Comparison of ENCODE assay signal across 8 cellular contexts in the genomic region with DNA sequence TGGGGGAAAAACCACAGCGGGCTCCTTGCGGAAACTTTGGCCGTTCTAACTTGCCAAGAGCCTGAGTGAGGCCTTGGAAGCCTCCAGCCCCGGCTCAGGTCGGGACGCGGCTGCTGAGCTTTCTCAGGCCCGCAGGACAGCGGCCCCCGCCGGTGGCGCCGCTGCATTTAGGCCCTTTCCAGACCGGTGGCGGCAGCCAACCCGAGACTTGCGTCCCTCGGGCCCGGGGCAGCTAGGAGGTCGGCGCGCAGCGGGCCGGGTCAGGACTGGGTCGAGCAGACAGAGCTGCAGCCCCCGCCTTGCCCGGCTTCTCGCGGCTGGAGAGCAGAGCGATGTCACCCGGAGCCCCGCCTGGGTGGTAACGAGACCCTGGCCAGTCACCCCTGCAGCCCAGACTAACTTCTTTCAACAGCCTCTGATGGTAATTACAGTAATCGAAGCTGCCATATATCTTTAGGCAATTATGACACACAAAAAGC. TPM values are rescaled to one million over a fixed set of nuclear protein-coding genes. Genes with fewer than 3 reads are reported as not detected.
DNase-seq lines count a peak whose midpoint lies in the region; ATAC-seq and TF ChIP-seq lines count a peak whose summit lies in the region.

No MANE protein-coding gene starts in this region.

- DNase-seq in AG04450 (ENCODE audit: low read depth, low spot score): no peak
- DNase-seq in HFFc6: no peak
- DNase-seq in dermis blood vessel endothelial cell: peak; percentile 52
- peak in 2 of 3 donors; percentile 32 to 51 for DNase-seq in mucosa of descending colon
- no peak for DNase-seq in SJCRH30
- no peak for DNase-seq in Karpas-422

- H3K9ac ChIP-seq in Karpas-422 (ENCODE audit: low read length): no peak overlapping the region

- H3K79me2 ChIP-seq in Karpas-422 (ENCODE audit: low read length): no peaks in the 10 kb centered on the region

- ATAC-seq in mucosa of descending colon (peak; percentile 69), HG02870 (IDR thresholded peaks at IDR 0.05; ENCODE audit: unreplicated experiment) (no peak), HG03139 (IDR thresholded peaks at IDR 0.05; ENCODE audit: unreplicated experiment) (no peak)

- H2AFZ ChIP-seq in Karpas-422 (ENCODE audit: low read length): no peak overlapping the region

- H3K36me3 Mint-ChIP-seq in HFFc6 (ENCODE audit: low read depth): no peaks in the 10 kb centered on the region

- H3K27ac Mint-ChIP-seq in HFFc6: no peak overlapping the region

- H3K27ac ChIP-seq in AG04450 (ENCODE audit: low read depth, low read length): no peak overlapping the region
- H3K27ac ChIP-seq in SJCRH30: no peak overlapping the region
- H3K27ac ChIP-seq in Karpas-422 (ENCODE audit: low read length): no peak overlapping the region

- H3K27me3 Mint-ChIP-seq in HFFc6 (ENCODE audit: insufficient read depth): peaks cover 83% of the 10 kb centered on the region

- no peaks in the 10 kb centered on the region for H3K9me2 ChIP-seq in Karpas-422 (replicated peaks; ENCODE audit: insufficient read depth, low read length)

- H3K4me3 ChIP-seq in AG04450 (ENCODE audit: low read depth, low read length) (no peak overlapping the region), mucosa of descending colon (no peak overlapping the region), SJCRH30 (no peak overlapping the region), Karpas-422 (ENCODE audit: low read length) (no peak overlapping the region)

- H3K4me1 Mint-ChIP-seq in HFFc6 (ENCODE audit: low read depth): peaks cover 20% of the 10 kb centered on the region

- H3K27me3 ChIP-seq in AG04450 (ENCODE audit: control insufficient read depth, insufficient read depth, low read length) (peaks cover 93% of the 10 kb centered on the region), SJCRH30 (no peaks in the 10 kb centered on the region), Karpas-422 (ENCODE audit: low read length) (no peaks in the 10 kb centered on the region)

- H3K9me3 Mint-ChIP-seq in HFFc6: no peaks in the 10 kb centered on the region

- CTCF ChIA-PET in AG04450 (lab: Charles Lee): interaction anchor here (1.0 kb wide), 1 partner anchor 188 kb away, joined by 4 read pairs; no protein-coding TSS in a partner anchor

- H3K9me3 ChIP-seq in AG04450 (ENCODE audit: control insufficient read depth, insufficient read depth, low read length): peaks cover 7% of the 10 kb centered on the region; the same call in 1 of the 2 replicates
- no peaks in the 10 kb centered on the region for H3K9me3 ChIP-seq in mucosa of descending colon
- no peaks in the 10 kb centered on the region for H3K9me3 ChIP-seq in SJCRH30 (replicated peaks)
- no peaks in the 10 kb centered on the region for H3K9me3 ChIP-seq in Karpas-422 (ENCODE audit: low read length)

- peak; percentile 24; the same call in 1 of the 2 replicates for TF ChIP-seq CTCF in AG04450 (IDR thresholded peaks at IDR 0.05; ENCODE audit: low read depth, low read length)
- TF ChIP-seq CTCF in HFFc6 (IDR thresholded peaks at IDR 0.05): peak; percentile 32; the same call in 1 of the 2 replicates
- no peak for TF ChIP-seq CTCF in mucosa of descending colon (IDR thresholded peaks at IDR 0.05)

- H3K36me3 ChIP-seq in mucosa of descending colon (ENCODE audit: low read depth) (no peaks in the 10 kb centered on the region), SJCRH30 (no peaks in the 10 kb centered on the region), Karpas-422 (ENCODE audit: insufficient read depth, low read length) (no peaks in the 10 kb centered on the region)

- POLR2A ChIA-PET in AG04450 (lab: Yijun Ruan, JAX): no interaction called here

- intact Hi-C loops in mucosa of descending colon (cut with DNase I, micrococcal nuclease): no loop called here

- no peaks in the 10 kb centered on the region for H4K20me1 ChIP-seq in Karpas-422 (ENCODE audit: insufficient read depth, low read depth, low read length)

- H3K4me2 ChIP-seq in Karpas-422 (ENCODE audit: low read depth, low read length, poor library complexity, severe bottlenecking): no peak overlapping the region

- no peak overlapping the region for H3K4me3 Mint-ChIP-seq in HFFc6

- H3K4me1 ChIP-seq in mucosa of descending colon (ENCODE audit: low read depth) (peaks cover 35% of the 10 kb centered on the region), SJCRH30 (no peaks in the 10 kb centered on the region), Karpas-422 (ENCODE audit: low read length) (peaks cover 6% of the 10 kb centered on the region)

RNA-seq across cellular contexts. Expression of a gene that starts 2.7 kb away (rescaled TPM):
- not detected in 2 replicates for polyA plus RNA-seq in AG04450 (2011; rRNA removed)
- not detected in 2 replicates for polyA minus RNA-seq in AG04450 (2011; rRNA and poly(A)+ RNA removed)
- total RNA-seq in HFFc6 (2021; fragmentation: NEBNext Ultra II Directional; extraction: Animal tissue kit (Norgen Biotek cat#: 25700)): not detected
- total RNA-seq in dermis blood vessel endothelial cell (not detected in 2 replicates), mucosa of descending colon (not detected)
- 0.13 and 0.22 TPM in 2 replicates for total RNA-seq in SJCRH30 (2014; rRNA removed; shearing (Covaris generic))
- total RNA-seq in Karpas-422 (2014; rRNA removed; shearing (Covaris generic); ENCODE audit: low replicate concordance): not detected in 2 replicates

Comparison
In these comparisons a context has a peak if more than half of its experiments do, and no peak if none do; other contexts are left out.
1. DNase-seq: peak in dermis blood vessel endothelial cell (single experiment) and mucosa of descending colon (2 of 3); none in AG04450 (single experiment), HFFc6 (single experiment), SJCRH30 (0 of 2) and Karpas-422 (single experiment).